In genomic region chr9:69319324-69320040, GRCh38 we compare ENCODE assay signal across 1 cellular context.
TF ChIP-seq lines count a peak whose summit lies in the region.

No MANE protein-coding gene starts in this region.

TF ChIP-seq in GM23338, 12 proteins besides CTCF, POLR2A, EP300 and RAD21 (continued from another document):
- no peak for TF ChIP-seq ZNF462 (CRISPR knock-in tag; IDR thresholded peaks at IDR 0.05)
- no peak for TF ChIP-seq JUNB (IDR thresholded peaks at IDR 0.05; ENCODE audit: unreplicated experiment)
- no peak for TF ChIP-seq ETS1 (IDR thresholded peaks at IDR 0.05)
- no peak for TF ChIP-seq POLR2AphosphoS5 (IDR thresholded peaks at IDR 0.05; ENCODE audit: low read depth)
- TF ChIP-seq EZH2phosphoT487 (IDR thresholded peaks at IDR 0.05; ENCODE audit: unreplicated experiment) = no peak
- TF ChIP-seq REST (IDR thresholded peaks at IDR 0.05; ENCODE audit: unreplicated experiment) = no peak
- no peak for TF ChIP-seq CREB1 (CRISPR knock-in tag; IDR thresholded peaks at IDR 0.05; ENCODE audit: low read depth)
